ENCODE assay signal across 1 cellular context in the genomic region with DNA sequence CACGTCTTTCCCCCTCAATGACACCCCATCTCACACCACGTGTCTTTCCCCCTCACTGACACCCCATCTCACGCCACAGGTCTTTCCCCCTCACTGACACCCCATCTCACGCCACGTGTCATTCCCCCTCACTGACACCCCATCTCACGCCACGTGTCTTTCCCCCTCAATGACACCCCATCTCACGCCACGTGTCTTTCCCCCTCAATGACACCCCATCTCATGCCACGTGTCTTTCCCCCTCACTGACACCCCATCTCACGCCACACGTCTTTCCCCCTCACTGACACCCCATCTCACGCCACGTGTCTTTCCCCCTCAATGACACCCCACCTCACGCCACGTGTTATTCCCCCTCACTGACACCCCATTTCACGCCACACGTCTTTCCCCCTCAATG.
TF ChIP-seq lines count a peak whose summit lies in the region.

No MANE protein-coding gene starts in this region.

TF ChIP-seq in K562, 482 proteins besides CTCF, POLR2A, EP300 and RAD21:
- TF ChIP-seq, protein P1, sequence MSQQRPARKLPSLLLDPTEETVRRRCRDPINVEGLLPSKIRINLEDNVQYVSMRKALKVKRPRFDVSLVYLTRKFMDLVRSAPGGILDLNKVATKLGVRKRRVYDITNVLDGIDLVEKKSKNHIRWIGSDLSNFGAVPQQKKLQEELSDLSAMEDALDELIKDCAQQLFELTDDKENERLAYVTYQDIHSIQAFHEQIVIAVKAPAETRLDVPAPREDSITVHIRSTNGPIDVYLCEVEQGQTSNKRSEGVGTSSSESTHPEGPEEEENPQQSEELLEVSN (IDR thresholded peaks at IDR 0.05; ENCODE audit: borderline replicate concordance in 1 of 2, extremely low read depth in 1 of 2, insufficient read depth in 1 of 2, insufficient read length in 1 of 2, low read depth in 1 of 2, low read length in 1 of 2, poor library complexity in 1 of 2, severe bottlenecking in 1 of 2): peak; percentile 6 to 48
TF ChIP-seq in K562: peak in this region for 1; not testable (repeated sequence) for 481.
